ENCODE assay signal across 18 cellular contexts in genomic region chr10:72227826-72228225, GRCh38. TPM values are rescaled to one million over a fixed set of nuclear protein-coding genes. Genes with fewer than 3 reads are reported as not detected.
DNase-seq lines count a peak whose midpoint lies in the region; ATAC-seq and TF ChIP-seq lines count a peak whose summit lies in the region.
"Had no signal": no experiment of that assay in that cellular context is flagged by ENCODE, and none has a peak within 500 bp of the region (broad histone marks: within the 10 kb centered on the region; RNA-seq: fewer than 3 reads in every experiment).

No MANE protein-coding gene starts in this region.

- H3K27ac ChIP-seq in CD4-positive, CD25-positive, alpha-beta regulatory T cell (ENCODE audit: insufficient read depth, low read length, poor library complexity, severe bottlenecking) = no peak overlapping the region
- H3K27ac ChIP-seq in esophagus muscularis mucosa (replicated peaks in 1 of 4) = peak overlapping the region; percentile 31 to 70 (median 64)
- H3K27ac ChIP-seq: GM23248 had no signal

- H3K4me3 ChIP-seq in CD4-positive, CD25-positive, alpha-beta regulatory T cell (ENCODE audit: low read depth, low read length) = no peak overlapping the region
- no peak overlapping the region for H3K4me3 ChIP-seq in esophagus muscularis mucosa
- H3K4me3 ChIP-seq: GM23248, heart left ventricle, skin epidermis had no signal

- 88% methylated on average over 6 of the region's 6 CpGs for WGBS in esophagus muscularis mucosa

- H3K4me3 Mint-ChIP-seq in CD4-positive, CD25-positive, alpha-beta regulatory T cell = peak overlapping the region in 1 of 4 donors; percentile 77
- H3K4me3 Mint-ChIP-seq in stimulated activated naive B cell treated with anti-CD40 and anti-IgM and Interleukin-4, amounts not matched to agents 10 μg/mL and 1 μg/mL and 100 μg/mL, for 72 hours = no peak overlapping the region
- no peak overlapping the region for H3K4me3 Mint-ChIP-seq in immature natural killer cell
- H3K4me3 Mint-ChIP-seq: activated CD4-positive, alpha-beta memory T cell treated with anti-CD3 and anti-CD28 coated beads for 36 hours; stimulated activated memory B cell treated with anti-CD40 and anti-IgM and Interleukin-4, amounts not matched to agents 10 μg/mL and 1 μg/mL and 100 μg/mL, for 72 hours had no signal

- no peak for TF ChIP-seq POLR2A in esophagus muscularis mucosa (IDR thresholded peaks at IDR 0.05; ENCODE audit: low read depth)

- intact Hi-C loops in esophagus muscularis mucosa (cut with DNase I) = loop anchor here (10.0 kb wide), 1 partner anchor 273 kb away; no protein-coding TSS in a partner anchor

- DNase-seq in CD4-positive, CD25-positive, alpha-beta regulatory T cell = no peak
- DNase-seq in HEK293T (ENCODE audit: extremely low spot score) = no peak
- DNase-seq in esophagus muscularis mucosa (ENCODE audit: extremely low spot score) = no peak
- no peak for DNase-seq in stimulated activated naive B cell treated with anti-CD40 and anti-IgM and Interleukin-4, amounts not matched to agents 10 μg/mL and 1 μg/mL and 100 μg/mL, for 72 hours
- DNase-seq in immature natural killer cell = no peak
- DNase-seq in DMS53 (lab: John Stamatoyannopoulos, UW) = no peak
- no peak for DNase-seq in NCI-H2196 (lab: John Stamatoyannopoulos, UW; ENCODE audit: unreplicated experiment)
- DNase-seq: activated CD4-positive, alpha-beta memory T cell treated with anti-CD3 and anti-CD28 coated beads for 36 hours; aorta; C1 segment of cervical spinal cord; dermis blood vessel endothelial cell; EL; GM23248; heart left ventricle; NCI-H1436 treated with DMSO at 0.1 percent for 48 hours had no signal

- peaks cover 42% of the 10 kb centered on the region for H3K36me3 ChIP-seq in CD4-positive, CD25-positive, alpha-beta regulatory T cell (ENCODE audit: control insufficient read depth, insufficient read depth, low read length)
- H3K36me3 ChIP-seq in esophagus muscularis mucosa = peaks cover 15 to 56% (median 43%) of the 10 kb centered on the region in 4 donors

- CTCF ChIA-PET in HEK293T (lab: Yijun Ruan, JAX) = no interaction called here

- POLR2A ChIA-PET in HEK293T (lab: Yijun Ruan, JAX) = interaction anchor here (2.2 to 2.9 kb wide), 2 partner anchors 47 to 93 kb away, joined by 11 to 35 read pairs; partner anchors contain the start of gene DDIT4

- peak overlapping the region; percentile 5 to 83 (median 78) for H3K27ac Mint-ChIP-seq in CD4-positive, CD25-positive, alpha-beta regulatory T cell
- H3K27ac Mint-ChIP-seq in stimulated activated naive B cell treated with anti-CD40 and anti-IgM and Interleukin-4, amounts not matched to agents 10 μg/mL and 1 μg/mL and 100 μg/mL, for 72 hours = peak overlapping the region; percentile 47
- H3K27ac Mint-ChIP-seq in immature natural killer cell = peak overlapping the region in 2 of 6 donors; percentile 7 to 20
- H3K27ac Mint-ChIP-seq: activated CD4-positive, alpha-beta memory T cell treated with anti-CD3 and anti-CD28 coated beads for 36 hours; stimulated activated memory B cell treated with anti-CD40 and anti-IgM and Interleukin-4, amounts not matched to agents 10 μg/mL and 1 μg/mL and 100 μg/mL, for 72 hours had no signal

- no peak for TF ChIP-seq CTCF in esophagus muscularis mucosa (IDR thresholded peaks at IDR 0.05)

- no peaks in the 10 kb centered on the region for H3K9me3 ChIP-seq in CD4-positive, CD25-positive, alpha-beta regulatory T cell (ENCODE audit: control insufficient read depth in 2 of 2, low read length in 2 of 2)
- H3K9me3 ChIP-seq in esophagus muscularis mucosa = no peaks in the 10 kb centered on the region
- H3K9me3 ChIP-seq: heart left ventricle had no signal

- no peak for ATAC-seq in CD4-positive, CD25-positive, alpha-beta regulatory T cell (ENCODE audit: low read depth in 2 of 2)
- ATAC-seq in stimulated activated naive B cell treated with anti-CD40 and anti-IgM and Interleukin-4, amounts not matched to agents 10 μg/mL and 1 μg/mL and 100 μg/mL, for 72 hours (replicated peaks) = no peak
- ATAC-seq: esophagus mucosa; heart left ventricle; stimulated activated memory B cell treated with anti-CD40 and anti-IgM and Interleukin-4, amounts not matched to agents 10 μg/mL and 1 μg/mL and 100 μg/mL, for 72 hours had no signal

- peaks cover 29 to 58% (median 33%) of the 10 kb centered on the region in 4 donors for H3K4me1 Mint-ChIP-seq in CD4-positive, CD25-positive, alpha-beta regulatory T cell
- peaks cover 30 to 50% of the 10 kb centered on the region in 2 donors for H3K4me1 Mint-ChIP-seq in stimulated activated naive B cell treated with anti-CD40 and anti-IgM and Interleukin-4, amounts not matched to agents 10 μg/mL and 1 μg/mL and 100 μg/mL, for 72 hours
- peaks cover 27 to 42% of the 10 kb centered on the region in 2 donors for H3K4me1 Mint-ChIP-seq in immature natural killer cell

- H3K36me3 Mint-ChIP-seq in CD4-positive, CD25-positive, alpha-beta regulatory T cell = peaks cover 26% of the 10 kb centered on the region
- peaks cover 24 to 29% of the 10 kb centered on the region in 2 donors for H3K36me3 Mint-ChIP-seq in stimulated activated naive B cell treated with anti-CD40 and anti-IgM and Interleukin-4, amounts not matched to agents 10 μg/mL and 1 μg/mL and 100 μg/mL, for 72 hours
- H3K36me3 Mint-ChIP-seq in immature natural killer cell = peaks cover 8 to 22% (median 17%) of the 10 kb centered on the region in 3 donors

- no peaks in the 10 kb centered on the region for H3K27me3 Mint-ChIP-seq in CD4-positive, CD25-positive, alpha-beta regulatory T cell
- H3K27me3 Mint-ChIP-seq in stimulated activated naive B cell treated with anti-CD40 and anti-IgM and Interleukin-4, amounts not matched to agents 10 μg/mL and 1 μg/mL and 100 μg/mL, for 72 hours = no peaks in the 10 kb centered on the region
- no peaks in the 10 kb centered on the region for H3K27me3 Mint-ChIP-seq in immature natural killer cell (ENCODE audit: low read depth in 3 of 3)
- H3K27me3 Mint-ChIP-seq: activated CD4-positive, alpha-beta memory T cell treated with anti-CD3 and anti-CD28 coated beads for 36 hours; stimulated activated memory B cell treated with anti-CD40 and anti-IgM and Interleukin-4, amounts not matched to agents 10 μg/mL and 1 μg/mL and 100 μg/mL, for 72 hours had no signal

- no peaks in the 10 kb centered on the region for H3K9me3 Mint-ChIP-seq in CD4-positive, CD25-positive, alpha-beta regulatory T cell
- no peaks in the 10 kb centered on the region for H3K9me3 Mint-ChIP-seq in stimulated activated naive B cell treated with anti-CD40 and anti-IgM and Interleukin-4, amounts not matched to agents 10 μg/mL and 1 μg/mL and 100 μg/mL, for 72 hours
- H3K9me3 Mint-ChIP-seq in immature natural killer cell = no peaks in the 10 kb centered on the region
- H3K9me3 Mint-ChIP-seq: activated CD4-positive, alpha-beta memory T cell treated with anti-CD3 and anti-CD28 coated beads for 36 hours; stimulated activated memory B cell treated with anti-CD40 and anti-IgM and Interleukin-4, amounts not matched to agents 10 μg/mL and 1 μg/mL and 100 μg/mL, for 72 hours had no signal

- peaks cover 23% of the 10 kb centered on the region for H3K4me1 ChIP-seq in CD4-positive, CD25-positive, alpha-beta regulatory T cell (ENCODE audit: control insufficient read depth, insufficient read depth, low read length, poor library complexity, severe bottlenecking)
- peaks cover 38 to 73% (median 56%) of the 10 kb centered on the region in 4 donors for H3K4me1 ChIP-seq in esophagus muscularis mucosa

- no peaks in the 10 kb centered on the region for H3K27me3 ChIP-seq in CD4-positive, CD25-positive, alpha-beta regulatory T cell (ENCODE audit: control insufficient read depth, insufficient read depth, low read length)
- H3K27me3 ChIP-seq in esophagus muscularis mucosa = no peaks in the 10 kb centered on the region
- H3K27me3 ChIP-seq: heart left ventricle had no signal

- TF ChIP-seq EP300 in esophagus muscularis mucosa (IDR thresholded peaks at IDR 0.05) = no peak

TF ChIP-seq in HEK293T, 16 proteins besides CTCF, POLR2A, EP300 and RAD21:
- no peak for TF ChIP-seq L3MBTL2 (conservative IDR thresholded peaks at IDR 0.05)
- peak; percentile 91 for TF ChIP-seq ZNF384 (IDR thresholded peaks at IDR 0.05)
- no peak for TF ChIP-seq SP1 (IDR thresholded peaks at IDR 0.05)
- no peak for TF ChIP-seq CTBP1 (IDR thresholded peaks at IDR 0.05; ENCODE audit: borderline replicate concordance)
- no peak for TF ChIP-seq NFRKB (IDR thresholded peaks at IDR 0.05)
TF ChIP-seq in HEK293T: peak in this region for 1.

RNA-seq across cellular contexts. Expression of gene ASCC1, which starts 11.8 kb away (rescaled TPM):
- 25.2 TPM for total RNA-seq in CD4-positive, CD25-positive, alpha-beta regulatory T cell
- polyA plus RNA-seq in CD4-positive, CD25-positive, alpha-beta regulatory T cell = 10 to 100 TPM; 20.5 to 28.8 (median 27.2) TPM
- total RNA-seq in esophagus muscularis mucosa = 10 to 100 TPM; 23.5 to 37.8 (median 29.8) TPM
- 10 to 100 TPM; 36.9 to 57.6 (median 40.5) TPM for polyA plus RNA-seq in immature natural killer cell

RNA-seq across cellular contexts. Expression of gene ANAPC16, which starts 12.0 kb away (rescaled TPM):
- 86.6 TPM for total RNA-seq in CD4-positive, CD25-positive, alpha-beta regulatory T cell
- 100 to 1,000 TPM; 282 to 361 (median 288) TPM for polyA plus RNA-seq in CD4-positive, CD25-positive, alpha-beta regulatory T cell
- total RNA-seq in esophagus muscularis mucosa = 100 to 1,000 TPM; 106 to 157 (median 143) TPM
- 100 to 1,000 TPM; 291 to 366 (median 328) TPM for polyA plus RNA-seq in immature natural killer cell

RNA-seq across cellular contexts. Expression of gene DDIT4, which starts 45.9 kb away (rescaled TPM):
- total RNA-seq in CD4-positive, CD25-positive, alpha-beta regulatory T cell = 403 TPM
- 100 to 1,000 TPM in 1 of 4 donors, 10 to 100 TPM in 3; 62.1 to 123 (median 76.6) TPM for polyA plus RNA-seq in CD4-positive, CD25-positive, alpha-beta regulatory T cell
- total RNA-seq in esophagus muscularis mucosa = 100 to 1,000 TPM in 3 of 4 donors, 10 to 100 TPM in 1; 77.4 to 247 (median 146) TPM
- polyA plus RNA-seq in immature natural killer cell = 100 to 1,000 TPM; 437 to 876 (median 450) TPM
